Comparison of ENCODE assay signal across 12 cellular contexts in the genomic region with DNA sequence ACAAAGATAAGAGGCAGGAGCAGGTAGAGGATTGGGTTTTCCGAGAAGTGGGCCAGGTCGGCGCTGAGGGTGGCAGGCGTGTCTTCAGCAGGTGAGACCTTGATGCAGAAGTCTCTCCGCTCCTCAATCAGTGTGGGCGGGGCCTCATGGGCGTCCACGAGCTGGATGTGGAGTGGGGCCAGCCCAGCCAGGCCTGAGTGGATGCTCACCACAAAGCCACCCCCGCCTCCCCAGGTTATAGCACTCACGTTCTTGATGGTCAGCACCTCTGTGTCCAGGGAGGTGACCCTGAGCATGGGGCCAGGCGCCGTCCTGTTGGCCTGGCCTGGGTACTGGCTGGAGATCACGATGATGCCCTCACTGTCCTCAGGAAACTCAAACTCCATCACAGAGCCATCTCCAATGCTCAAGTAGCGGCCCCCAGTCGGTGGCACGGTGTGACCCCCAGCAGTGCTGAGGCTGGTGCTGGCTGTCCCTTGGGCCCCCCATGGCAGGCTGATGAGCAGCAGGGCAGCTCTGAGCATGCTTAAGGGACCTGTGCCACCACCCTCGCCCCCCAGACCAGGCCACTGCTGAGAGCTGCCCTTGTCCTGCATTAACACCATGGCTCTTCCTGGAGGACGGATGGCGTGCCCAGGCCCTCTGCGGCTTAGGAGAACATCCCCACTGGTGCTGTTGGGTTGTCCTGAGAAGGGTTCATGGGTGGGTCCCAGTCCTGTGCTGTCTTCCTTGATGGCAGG. TPM values are rescaled to one million over a fixed set of nuclear protein-coding genes. Genes with fewer than 3 reads are reported as not detected.
DNase-seq lines count a peak whose midpoint lies in the region; ATAC-seq, FAIRE-seq and TF ChIP-seq lines count a peak whose summit lies in the region.
"Had no signal": no experiment of that assay in that cellular context is flagged by ENCODE, and none has a peak within 500 bp of the region (broad histone marks: within the 10 kb centered on the region; RNA-seq: fewer than 3 reads in every experiment).

No MANE protein-coding gene starts in this region.

- POLR2A ChIA-PET in CD8-positive, alpha-beta memory T cell (lab: Charles Lee) = interaction anchor here (1.0 to 1.4 kb wide), 2 partner anchors 30 to 61 kb away, joined by 3 read pairs; no protein-coding TSS in a partner anchor
- POLR2A ChIA-PET in K562 (lab: Yijun Ruan, JAX) = interaction anchor here (0.6 to 1.6 kb wide), 5 partner anchors 29 to 592 kb away, joined by 3 to 6 read pairs (median 4); no protein-coding TSS in a partner anchor

- H3K9ac ChIP-seq in Loucy (ENCODE audit: low read depth, low read length, poor library complexity, severe bottlenecking) = no peak overlapping the region
- peak overlapping the region; percentile 85 to 96; a peak in 2 of 4 replicates for H3K9ac ChIP-seq in K562 (ENCODE audit: insufficient read depth in 1 of 2, low read depth in 2 of 2, low read length in 2 of 2)

- TF ChIP-seq CTCF in Loucy (conservative IDR thresholded peaks at IDR 0.05; ENCODE audit: low read length) = no peak
- no peak for TF ChIP-seq CTCF in K562 (IDR thresholded peaks at IDR 0.05 in 2 of 3, conservative IDR thresholded peaks at IDR 0.05 in 1 of 3; ENCODE audit: insufficient read depth in 2 of 3, low read depth in 1 of 3, low read length in 3 of 3)
- TF ChIP-seq CTCF in nephron (IDR thresholded peaks at IDR 0.05; ENCODE audit: unreplicated experiment in 3 of 3) = no peak

- no peak for TF ChIP-seq EP300 in K562 (IDR thresholded peaks at IDR 0.05; ENCODE audit: low read length)

- no peak for TF ChIP-seq POLR2A in K562 (conservative IDR thresholded peaks at IDR 0.05)

- H3K79me2 ChIP-seq in Loucy (ENCODE audit: insufficient read depth, low read length) = peaks cover 41% of the 10 kb centered on the region
- H3K79me2 ChIP-seq in K562 (ENCODE audit: control insufficient read depth, insufficient read depth, low read length) = peaks cover 67% of the 10 kb centered on the region

- in situ Hi-C loops in K562 (cut with MboI) = no loop called here

- H3K4me3 ChIP-seq in CD8-positive, alpha-beta memory T cell (ENCODE audit: low read length) = no peak overlapping the region
- H3K4me3 ChIP-seq in Loucy (ENCODE audit: low read length, poor library complexity, severe bottlenecking) (no peak overlapping the region), K562 (no peak overlapping the region)

- no peaks in the 10 kb centered on the region for H3K9me1 ChIP-seq in K562 (ENCODE audit: control insufficient read depth, insufficient read depth, low read length)

- H3K36me3 Mint-ChIP-seq in CD8-positive, alpha-beta memory T cell = peaks cover 0 to 27% (median 4%) of the 10 kb centered on the region in 3 donors
- H3K36me3 Mint-ChIP-seq in nephron (ENCODE audit: low read depth) = peaks cover 11% of the 10 kb centered on the region

- TF ChIP-seq RAD21 in K562 (CRISPR knock-in tag; conservative IDR thresholded peaks at IDR 0.05 in 1 of 2, IDR thresholded peaks at IDR 0.05 in 1 of 2) = no peak

- H3K4me3 Mint-ChIP-seq in CD8-positive, alpha-beta memory T cell = peak overlapping the region; percentile 39 to 91 (median 86)
- peak overlapping the region; percentile 49 to 95 (median 69) for H3K4me3 Mint-ChIP-seq in nephron

- no peaks in the 10 kb centered on the region for H3K9me3 ChIP-seq in CD8-positive, alpha-beta memory T cell (ENCODE audit: low read length)
- no peaks in the 10 kb centered on the region for H3K9me3 ChIP-seq in Loucy (ENCODE audit: insufficient read depth, low read depth, low read length)
- no peaks in the 10 kb centered on the region for H3K9me3 ChIP-seq in K562 (replicated peaks; ENCODE audit: control insufficient read depth, insufficient read depth, low read depth, low read length)
- H3K9me3 ChIP-seq: tibial nerve had no signal

- ATAC-seq in K562 (no peak), HG02642 (IDR thresholded peaks at IDR 0.05; ENCODE audit: poor library complexity, unreplicated experiment) (no peak)

- no TSS peak for BruUV-seq in K562 (replicated peaks; lab: Mats Ljungman, UMichigan)

- H3K36me3 ChIP-seq in CD8-positive, alpha-beta memory T cell (ENCODE audit: insufficient read depth, low read length) = no peaks in the 10 kb centered on the region
- H3K36me3 ChIP-seq in Loucy (ENCODE audit: insufficient read depth, low read length) = no peaks in the 10 kb centered on the region
- peaks cover 45% of the 10 kb centered on the region for H3K36me3 ChIP-seq in K562 (ENCODE audit: control insufficient read depth, insufficient read depth, low read length)

- H4K20me1 ChIP-seq in Loucy (ENCODE audit: insufficient read depth, low read length, poor library complexity, severe bottlenecking) (peaks cover 5% of the 10 kb centered on the region), K562 (replicated peaks; ENCODE audit: control insufficient read depth, insufficient read depth, low read length) (peaks cover 7% of the 10 kb centered on the region; the same call in 1 of the 2 replicates)

- peaks cover 12 to 43% (median 17%) of the 10 kb centered on the region in 3 donors for H3K4me1 Mint-ChIP-seq in CD8-positive, alpha-beta memory T cell
- H3K4me1 Mint-ChIP-seq in nephron = peaks cover 11% of the 10 kb centered on the region

- WGBS in K562 (ENCODE audit: insufficient coverage, low coverage, missing lambda C conversion rate) = 69% methylated on average over 14 of the region's 20 CpGs

- H2AFZ ChIP-seq in Loucy (ENCODE audit: low read length) (no peak overlapping the region), K562 (ENCODE audit: low read depth, low read length) (no peak overlapping the region)

- CTCF ChIA-PET in CD8-positive, alpha-beta memory T cell (lab: Charles Lee) = interaction anchor here (2.4 kb wide), 1 partner anchor 90 kb away, joined by 10 read pairs; a partner anchor contains a TSS
- CTCF ChIA-PET in K562 (lab: Yijun Ruan, JAX; ENCODE audit: low intra/inter-chr PET ratio) = no interaction called here

- H3F3A ChIP-seq in Loucy (ENCODE audit: low read depth) = no peaks in the 10 kb centered on the region

- peaks cover 0 to under 1% of the 10 kb centered on the region in 2 donors for H3K27me3 Mint-ChIP-seq in CD8-positive, alpha-beta memory T cell
- H3K27me3 Mint-ChIP-seq in nephron (ENCODE audit: low read depth) = no peaks in the 10 kb centered on the region

- H3K4me2 ChIP-seq in Loucy (ENCODE audit: low read depth, low read length, poor library complexity, severe bottlenecking) = peak overlapping the region; percentile 77
- no peak overlapping the region for H3K4me2 ChIP-seq in K562 (ENCODE audit: insufficient read depth, low read length)

- peak overlapping the region; percentile 67 for H3K27ac ChIP-seq in CD8-positive, alpha-beta memory T cell (ENCODE audit: low read depth, low read length)
- H3K27ac ChIP-seq in K562 (ENCODE audit: extremely low read depth, low read depth, low read length) = no peak overlapping the region

- no peaks in the 10 kb centered on the region for H3K9me3 Mint-ChIP-seq in CD8-positive, alpha-beta memory T cell
- H3K9me3 Mint-ChIP-seq in nephron = peaks cover 13% of the 10 kb centered on the region

- peak overlapping the region in 5 of 8 donors; percentile 29 to 96 (median 92) for H3K27ac Mint-ChIP-seq in CD8-positive, alpha-beta memory T cell
- H3K27ac Mint-ChIP-seq in nephron = no peak overlapping the region

- intact Hi-C loops in K562 (cut with micrococcal nuclease) = loop anchor here (5.0 kb wide), 1 partner anchor 91 kb away; a partner anchor contains a TSS

- no peaks in the 10 kb centered on the region for H3K27me3 ChIP-seq in CD8-positive, alpha-beta memory T cell (ENCODE audit: insufficient read depth, low read length, poor library complexity, severe bottlenecking)
- H3K27me3 ChIP-seq in Loucy (ENCODE audit: insufficient read depth, low read length, poor library complexity, severe bottlenecking) = no peaks in the 10 kb centered on the region
- no peaks in the 10 kb centered on the region for H3K27me3 ChIP-seq in K562 (ENCODE audit: control insufficient read depth in 2 of 2, insufficient read depth in 2 of 2, low read length in 2 of 2)
- H3K27me3 ChIP-seq: tibial nerve had no signal

- no peak for FAIRE-seq in K562 (lab: Jason Lieb, UNC)

- DNase-seq in CD8-positive, alpha-beta memory T cell = no peak
- DNase-seq in K562 (ENCODE audit: extremely low read depth in 1 of 4, low spot score in 3 of 4) (no peak), NOMO-1 treated with DMSO at 0.1 percent for 48 hours (lab: John Stamatoyannopoulos, UW; ENCODE audit: unreplicated experiment) (no peak)
- DNase-seq in stimulated activated CD4-positive, alpha-beta T cell treated with anti-CD3 and anti-CD28 coated beads, Interleukin-4, amount 100 ng/mL, for 1 hour = no peak
- no peak for DNase-seq in stimulated activated CD4-positive, alpha-beta T cell treated with anti-CD3 and anti-CD28 coated beads, Interleukin-4, amount 100 ng/mL, for 4 hours
- DNase-seq: activated naive CD4-positive, alpha-beta T cell; NCI-H1930; NCI-H524 treated with DMSO at 0.1 percent for 48 hours had no signal

- no peaks in the 10 kb centered on the region for H3K9me2 ChIP-seq in Loucy (replicated peaks; ENCODE audit: low read depth, low read length)

- H3K4me1 ChIP-seq in CD8-positive, alpha-beta memory T cell (ENCODE audit: insufficient read depth, low read length) = peaks cover 19% of the 10 kb centered on the region
- no peaks in the 10 kb centered on the region for H3K4me1 ChIP-seq in Loucy (ENCODE audit: insufficient read depth, low read length, poor library complexity, severe bottlenecking)
- peaks cover 39 to 80% of the 10 kb centered on the region in 2 experiments for H3K4me1 ChIP-seq in K562 (replicated peaks in 1 of 2; ENCODE audit: control insufficient read depth in 2 of 2, insufficient read depth in 2 of 2, low read length in 2 of 2)

RNA-seq across cellular contexts. Expression of a gene that starts 1.9 kb away (rescaled TPM):
- total RNA-seq in CD8-positive, alpha-beta memory T cell = 10 to 100 TPM; 40.8 to 45.7 TPM
- 81.0 TPM for polyA plus RNA-seq in CD8-positive, alpha-beta memory T cell
- total RNA-seq in K562 (2011; cell fraction: chromatin; rRNA removed; ENCODE audit: low replicate concordance) = 11.1 and 43.4 TPM in 2 replicates
- 58.4 and 62.9 TPM in 2 replicates for total RNA-seq in K562 (2011; cell fraction: nucleolus; rRNA removed)
- total RNA-seq in K562 (2011; cell fraction: nucleoplasm; rRNA removed) = 27.9 and 31.5 TPM in 2 replicates
- total RNA-seq in K562 (2014; rRNA removed) (21.7 and 28.6 TPM in 2 replicates), K562 (2014; rRNA removed; fragmentation: Illumina TruSeq; extraction: Trizol) (5.5 and 9.6 TPM in 2 replicates), K562 (2015; rRNA removed; fragmentation: Illumina TruSeq; extraction: Trizol) (19.7 and 20.7 TPM in 2 replicates), K562 (2021) (30.6 and 31.6 TPM in 2 replicates)
- polyA plus RNA-seq in K562 (2011; rRNA removed) (10.7 and 15.1 TPM in 2 replicates), K562 (2014; fragmentation: Illumina TruSeq; extraction: Trizol) (16.7 and 33.1 TPM in 2 replicates), K562 (2014; fragmentation: Nextera tagmentation; extraction: Ambion mirVana) (1 to 10 TPM; 5.2 to 6.0 TPM), K562 (2014; rRNA removed) (26.2 and 33.4 TPM in 2 replicates)
- polyA plus RNA-seq in K562 (2011; cell fraction: cytosol; rRNA removed) = 16.7 and 48.0 TPM in 2 replicates
- 25.2 and 42.1 TPM in 2 replicates for polyA plus RNA-seq in K562 (2011; cell fraction: nucleus; rRNA removed)
- 32.7 and 34.9 TPM in 2 replicates for polyA plus RNA-seq in K562 (2012)
- 4.8 and 7.1 TPM in 2 replicates for polyA minus RNA-seq in K562 (2011; rRNA and poly(A)+ RNA removed)
- polyA minus RNA-seq in K562 (2011; cell fraction: cytosol; rRNA and poly(A)+ RNA removed) = 14.8 and 15.9 TPM in 2 replicates
- polyA minus RNA-seq in K562 (2011; cell fraction: nucleus; rRNA and poly(A)+ RNA removed) = 13.5 and 16.4 TPM in 2 replicates

RNA-seq across cellular contexts. Expression of a gene that starts 2.1 kb away (rescaled TPM):
- 10 to 100 TPM; 58.9 to 64.3 TPM for total RNA-seq in CD8-positive, alpha-beta memory T cell
- 55.3 TPM for polyA plus RNA-seq in CD8-positive, alpha-beta memory T cell
- 21.7 and 76.7 TPM in 2 replicates for total RNA-seq in K562 (2011; cell fraction: chromatin; rRNA removed; ENCODE audit: low replicate concordance)
- 85.0 and 90.5 TPM in 2 replicates for total RNA-seq in K562 (2011; cell fraction: nucleolus; rRNA removed)
- 36.0 and 48.8 TPM in 2 replicates for total RNA-seq in K562 (2011; cell fraction: nucleoplasm; rRNA removed)
- 140 and 170 TPM in 2 replicates for total RNA-seq in K562 (2014; rRNA removed)
- 51.5 and 69.9 TPM in 2 replicates for total RNA-seq in K562 (2014; rRNA removed; fragmentation: Illumina TruSeq; extraction: Trizol)
- 99.9 and 100 TPM in 2 replicates for total RNA-seq in K562 (2015; rRNA removed; fragmentation: Illumina TruSeq; extraction: Trizol)
- total RNA-seq in K562 (2021) = 120 TPM in 2 replicates
- 73.9 and 78.4 TPM in 2 replicates for polyA plus RNA-seq in K562 (2011; rRNA removed)
- 99.1 and 201 TPM in 2 replicates for polyA plus RNA-seq in K562 (2011; cell fraction: cytosol; rRNA removed)
- polyA plus RNA-seq in K562 (2011; cell fraction: nucleus; rRNA removed) = 55.9 and 76.2 TPM in 2 replicates
- polyA plus RNA-seq in K562 (2012) = 93.8 and 109 TPM in 2 replicates
- polyA plus RNA-seq in K562 (2014; fragmentation: Illumina TruSeq; extraction: Trizol) = 101 and 112 TPM in 2 replicates
- 10 to 100 TPM; 15.2 to 31.7 TPM for polyA plus RNA-seq in K562 (2014; fragmentation: Nextera tagmentation; extraction: Ambion mirVana)
- 115 and 119 TPM in 2 replicates for polyA plus RNA-seq in K562 (2014; rRNA removed)
- polyA minus RNA-seq in K562 (2011; rRNA and poly(A)+ RNA removed) = 46.0 and 65.1 TPM in 2 replicates
- 73.7 and 77.5 TPM in 2 replicates for polyA minus RNA-seq in K562 (2011; cell fraction: cytosol; rRNA and poly(A)+ RNA removed)
- 31.8 and 40.9 TPM in 2 replicates for polyA minus RNA-seq in K562 (2011; cell fraction: nucleus; rRNA and poly(A)+ RNA removed)

RNA-seq across cellular contexts. Expression of a gene that starts 9.4 kb away (rescaled TPM):
- 10 to 100 TPM; 72.5 to 74.6 TPM for total RNA-seq in CD8-positive, alpha-beta memory T cell
- 51.2 TPM for polyA plus RNA-seq in CD8-positive, alpha-beta memory T cell
- 1.1 and 4.2 TPM in 2 replicates for total RNA-seq in K562 (2011; cell fraction: chromatin; rRNA removed; ENCODE audit: low replicate concordance)
- 9.7 and 13.2 TPM in 2 replicates for total RNA-seq in K562 (2011; cell fraction: nucleolus; rRNA removed)
- 6.9 and 10.6 TPM in 2 replicates for total RNA-seq in K562 (2011; cell fraction: nucleoplasm; rRNA removed)
- total RNA-seq in K562 (2014; rRNA removed) (125 and 144 TPM in 2 replicates), K562 (2014; rRNA removed; fragmentation: Illumina TruSeq; extraction: Trizol) (21.0 and 29.7 TPM in 2 replicates), K562 (2015; rRNA removed; fragmentation: Illumina TruSeq; extraction: Trizol) (44.0 and 45.4 TPM in 2 replicates), K562 (2021) (116 and 120 TPM in 2 replicates)
- polyA plus RNA-seq in K562 (2011; rRNA removed) (35.8 and 45.0 TPM in 2 replicates), K562 (2014; fragmentation: Illumina TruSeq; extraction: Trizol) (29.2 and 51.8 TPM in 2 replicates), K562 (2014; fragmentation: Nextera tagmentation; extraction: Ambion mirVana) (10 to 100 TPM; 28.2 to 31.1 TPM), K562 (2014; rRNA removed) (91.3 and 105 TPM in 2 replicates)
- 61.3 and 199 TPM in 2 replicates for polyA plus RNA-seq in K562 (2011; cell fraction: cytosol; rRNA removed)
- 34.4 and 41.8 TPM in 2 replicates for polyA plus RNA-seq in K562 (2011; cell fraction: nucleus; rRNA removed)
- 81.2 and 96.3 TPM in 2 replicates for polyA plus RNA-seq in K562 (2012)
- 4.8 and 6.6 TPM in 2 replicates for polyA minus RNA-seq in K562 (2011; rRNA and poly(A)+ RNA removed)
- 16.6 and 19.7 TPM in 2 replicates for polyA minus RNA-seq in K562 (2011; cell fraction: cytosol; rRNA and poly(A)+ RNA removed)
- polyA minus RNA-seq in K562 (2011; cell fraction: nucleus; rRNA and poly(A)+ RNA removed) = 4.0 and 7.3 TPM in 2 replicates

RNA-seq across cellular contexts. Expression of a gene that starts 27.5 kb away (rescaled TPM):
- total RNA-seq in CD8-positive, alpha-beta memory T cell = 10 to 100 TPM; 28.4 to 29.4 TPM
- polyA plus RNA-seq in CD8-positive, alpha-beta memory T cell = 29.6 TPM
- 62.3 and 136 TPM in 2 replicates for total RNA-seq in K562 (2011; cell fraction: chromatin; rRNA removed; ENCODE audit: low replicate concordance)
- 135 and 139 TPM in 2 replicates for total RNA-seq in K562 (2011; cell fraction: nucleolus; rRNA removed)
- 84.9 and 88.7 TPM in 2 replicates for total RNA-seq in K562 (2011; cell fraction: nucleoplasm; rRNA removed)
- total RNA-seq in K562 (2014; rRNA removed) (53.3 and 67.6 TPM in 2 replicates), K562 (2014; rRNA removed; fragmentation: Illumina TruSeq; extraction: Trizol) (6.6 and 10.0 TPM in 2 replicates), K562 (2015; rRNA removed; fragmentation: Illumina TruSeq; extraction: Trizol) (27.0 and 32.3 TPM in 2 replicates), K562 (2021) (68.9 and 70.6 TPM in 2 replicates)
- polyA plus RNA-seq in K562 (2011; rRNA removed) (29.2 and 44.1 TPM in 2 replicates), K562 (2014; fragmentation: Illumina TruSeq; extraction: Trizol) (24.2 and 44.9 TPM in 2 replicates), K562 (2014; fragmentation: Nextera tagmentation; extraction: Ambion mirVana) (1 to 10 TPM in 1 of 2 experiments, under 1 TPM in 1; 0.75 to 1.8 TPM), K562 (2014; rRNA removed) (62.9 and 66.7 TPM in 2 replicates)
- polyA plus RNA-seq in K562 (2011; cell fraction: cytosol; rRNA removed) = 45.6 and 88.5 TPM in 2 replicates
- 159 and 221 TPM in 2 replicates for polyA plus RNA-seq in K562 (2011; cell fraction: nucleus; rRNA removed)
- 47.8 and 77.3 TPM in 2 replicates for polyA plus RNA-seq in K562 (2012)
- 7.6 and 13.4 TPM in 2 replicates for polyA minus RNA-seq in K562 (2011; rRNA and poly(A)+ RNA removed)
- 25.1 and 30.7 TPM in 2 replicates for polyA minus RNA-seq in K562 (2011; cell fraction: cytosol; rRNA and poly(A)+ RNA removed)
- 25.2 and 34.2 TPM in 2 replicates for polyA minus RNA-seq in K562 (2011; cell fraction: nucleus; rRNA and poly(A)+ RNA removed)

RNA-seq across cellular contexts. Expression of a gene that starts 30.4 kb away (rescaled TPM):
- total RNA-seq in CD8-positive, alpha-beta memory T cell = 10 to 100 TPM; 34.1 to 39.2 TPM
- 0.79 TPM for polyA plus RNA-seq in CD8-positive, alpha-beta memory T cell
- 204 and 524 TPM in 2 replicates for total RNA-seq in K562 (2011; cell fraction: chromatin; rRNA removed; ENCODE audit: low replicate concordance)
- total RNA-seq in K562 (2011; cell fraction: nucleolus; rRNA removed) = 231 and 238 TPM in 2 replicates
- total RNA-seq in K562 (2011; cell fraction: nucleoplasm; rRNA removed) = 144 and 167 TPM in 2 replicates
- total RNA-seq in K562 (2014; rRNA removed) (3.5 and 3.8 TPM in 2 replicates), K562 (2014; rRNA removed; fragmentation: Illumina TruSeq; extraction: Trizol) (4.5 and 6.8 TPM in 2 replicates), K562 (2015; rRNA removed; fragmentation: Illumina TruSeq; extraction: Trizol) (7.5 and 9.5 TPM in 2 replicates), K562 (2021) (26.5 and 47.8 TPM in 2 replicates)
- polyA plus RNA-seq in K562 (2011; rRNA removed) (13.3 and 30.4 TPM in 2 replicates), K562 (2014; fragmentation: Illumina TruSeq; extraction: Trizol) (21.9 and 27.5 TPM in 2 replicates), K562 (2014; fragmentation: Nextera tagmentation; extraction: Ambion mirVana) (under 1 TPM; 0.32 to 0.42 TPM), K562 (2014; rRNA removed) (20.1 and 21.5 TPM in 2 replicates)
- polyA plus RNA-seq in K562 (2011; cell fraction: cytosol; rRNA removed) = 10.9 and 15.0 TPM in 2 replicates
- polyA plus RNA-seq in K562 (2011; cell fraction: nucleus; rRNA removed) = 240 and 366 TPM in 2 replicates
- polyA plus RNA-seq in K562 (2012) = 46.6 and 47.8 TPM in 2 replicates
- 5.9 and 10.7 TPM in 2 replicates for polyA minus RNA-seq in K562 (2011; rRNA and poly(A)+ RNA removed)
- polyA minus RNA-seq in K562 (2011; cell fraction: cytosol; rRNA and poly(A)+ RNA removed) = 6.4 and 13.7 TPM in 2 replicates
- polyA minus RNA-seq in K562 (2011; cell fraction: nucleus; rRNA and poly(A)+ RNA removed) = 53.6 and 60.0 TPM in 2 replicates

Comparison
In these comparisons a context has a peak if more than half of its experiments do, and no peak if none do; other contexts are left out.
1. H3K27ac Mint-ChIP-seq: peak in CD8-positive, alpha-beta memory T cell (5 of 8); none in nephron (0 of 3).